ENCODE assay signal across 19 cellular contexts in genomic region chr2:120568975-120569268, GRCh38.
"Had no signal": no experiment of that assay in that cellular context is flagged by ENCODE, and none has a peak within 500 bp of the region (broad histone marks: within the 10 kb centered on the region; RNA-seq: fewer than 3 reads in every experiment).

No MANE protein-coding gene starts in this region.

- H3K27ac ChIP-seq: ascending aorta, esophagus squamous epithelium, gastrocnemius medialis, neural progenitor cell, vagina had no signal

- H3K27me3 ChIP-seq: ascending aorta, gastrocnemius medialis, vagina had no signal

- H3K9ac ChIP-seq: neural progenitor cell had no signal

- DNase-seq: activated T-cell treated with anti-CD3 and anti-CD28 coated beads, Interleukin-2, amount 50 U/mL, for 1 hour; cerebellar nuclear complex; cortex of kidney; endodermal cell; esophagus squamous epithelium; gastrocnemius medialis; hippocampal formation; kidney glomerular epithelial cell; left ventricle myocardium inferior; naive thymus-derived CD8-positive, alpha-beta T cell; small intestine; stimulated activated CD4-positive, alpha-beta T cell treated with anti-CD3 and anti-CD28 coated beads, Interleukin-2, amount 100 ng/mL, for 24 hours; stimulated activated naive B cell treated with anti-CD40 and anti-IgM and Interleukin-4, amounts not matched to agents 10 μg/mL and 1 μg/mL and 100 μg/mL, for 72 hours had no signal

- H3K9me3 ChIP-seq: ascending aorta, esophagus squamous epithelium, gastrocnemius medialis, left ventricle myocardium inferior, vagina had no signal

- ATAC-seq: activated naive CD4-positive, alpha-beta T cell treated with anti-CD3 and anti-CD28 coated beads, Interleukin-2, amount 50 U/mL, for 72 hours; gastrocnemius medialis; naive thymus-derived CD8-positive, alpha-beta T cell; sciatic nerve; stimulated activated naive B cell treated with anti-CD40 and anti-IgM and Interleukin-4, amounts not matched to agents 10 μg/mL and 1 μg/mL and 100 μg/mL, for 72 hours; WTC11 had no signal

- H3K4me3 ChIP-seq: ascending aorta, esophagus squamous epithelium, gastrocnemius medialis, left ventricle myocardium inferior, neural progenitor cell, vagina had no signal

- H2AFZ ChIP-seq: neural progenitor cell had no signal

- H3K36me3 ChIP-seq: ascending aorta, esophagus squamous epithelium, gastrocnemius medialis, left ventricle myocardium inferior, neural progenitor cell, vagina had no signal

- FAIRE-seq: small intestine had no signal

- H3K4me1 ChIP-seq: vagina had no signal

- H3K4me2 ChIP-seq: neural progenitor cell had no signal
